ENCODE assay signal across 24 cellular contexts in genomic region chr6:33966536-33966935, GRCh38.
"Had no signal": no experiment of that assay in that cellular context is flagged by ENCODE, and none has a peak within 500 bp of the region (broad histone marks: within the 10 kb centered on the region; RNA-seq: fewer than 3 reads in every experiment).

No MANE protein-coding gene starts in this region.

- H3K36me3 ChIP-seq: adrenal gland, esophagus muscularis mucosa, left lung, neutrophil, right lobe of liver, suprapubic skin, tibial nerve had no signal

- H3K27me3 ChIP-seq: body of pancreas, right lobe of liver had no signal

- H3K4me1 ChIP-seq: adrenal gland, body of pancreas, esophagus muscularis mucosa, foreskin keratinocyte, left lung, right lobe of liver, tibial nerve had no signal

- H3K4me3 Mint-ChIP-seq: activated CD8-positive, alpha-beta T cell treated with anti-CD3 and anti-CD28 coated beads for 36 hours; activated naive CD8-positive, alpha-beta T cell treated with anti-CD3 and anti-CD28 coated beads for 36 hours; activated T-cell treated with anti-CD3 and anti-CD28 coated beads, Interleukin-2, amount 50 U/mL, for 4 hours; activated T-helper 17 cell treated with anti-CD3 and anti-CD28 coated beads, Interleukin-2, amount 50 U/mL, for 72 hours; dendritic cell treated with granulocyte-macrophage colony-stimulating factor and Interleukin-4, amounts not matched to agents 40 ng/mL and 50 ng/mL, for 4 days; nephron; WTC11 had no signal

- DNase-seq: activated CD4-positive, alpha-beta T cell treated with anti-CD3 and anti-CD28 coated beads, Interleukin-2, amount 50 U/mL, for 1 hour; activated CD8-positive, alpha-beta T cell treated with anti-CD3 and anti-CD28 coated beads for 36 hours; activated naive CD4-positive, alpha-beta T cell treated with Interleukin-2 at 50 U/mL for 16 hours; activated naive CD8-positive, alpha-beta T cell treated with anti-CD3 and anti-CD28 coated beads for 36 hours; activated T-cell treated with anti-CD3 and anti-CD28 coated beads, Interleukin-2, amount 50 U/mL, for 4 hours; adrenal gland; right lobe of liver; small intestine; stimulated activated CD4-positive, alpha-beta T cell treated with anti-CD3 and anti-CD28 coated beads, Interleukin-1b, Interleukin-23, amount 100 ng/mL, for 48 hours; stimulated activated naive CD4-positive, alpha-beta T cell; T-helper 2 cell had no signal

- H3K36me3 Mint-ChIP-seq: activated naive CD8-positive, alpha-beta T cell treated with anti-CD3 and anti-CD28 coated beads for 36 hours; WTC11 had no signal

- H3K27ac Mint-ChIP-seq: activated CD8-positive, alpha-beta T cell treated with anti-CD3 and anti-CD28 coated beads for 36 hours; activated naive CD8-positive, alpha-beta T cell treated with anti-CD3 and anti-CD28 coated beads for 36 hours; activated T-helper 17 cell treated with anti-CD3 and anti-CD28 coated beads, Interleukin-2, amount 50 U/mL, for 72 hours; dendritic cell treated with granulocyte-macrophage colony-stimulating factor and Interleukin-4, amounts not matched to agents 40 ng/mL and 50 ng/mL, for 4 days; progenitor cell of endocrine pancreas; WTC11 had no signal

- H3K27ac ChIP-seq: adrenal gland, body of pancreas, esophagus muscularis mucosa, foreskin keratinocyte, left lung, neutrophil, right lobe of liver, suprapubic skin, tibial nerve had no signal

- H3K9me3 Mint-ChIP-seq: activated CD8-positive, alpha-beta T cell treated with anti-CD3 and anti-CD28 coated beads for 36 hours; activated naive CD8-positive, alpha-beta T cell treated with anti-CD3 and anti-CD28 coated beads for 36 hours; activated T-cell treated with anti-CD3 and anti-CD28 coated beads, Interleukin-2, amount 50 U/mL, for 4 hours; activated T-helper 17 cell treated with anti-CD3 and anti-CD28 coated beads, Interleukin-2, amount 50 U/mL, for 72 hours; dendritic cell treated with granulocyte-macrophage colony-stimulating factor and Interleukin-4, amounts not matched to agents 40 ng/mL and 50 ng/mL, for 4 days had no signal

- H3K4me3 ChIP-seq: adrenal gland, body of pancreas, esophagus muscularis mucosa, left lung, lung, right lobe of liver, suprapubic skin, tibial nerve had no signal

- ATAC-seq: activated CD8-positive, alpha-beta T cell treated with anti-CD3 and anti-CD28 coated beads for 36 hours; activated T-cell treated with anti-CD3 and anti-CD28 coated beads, Interleukin-2, amount 50 U/mL, for 4 hours; activated T-helper 17 cell treated with anti-CD3 and anti-CD28 coated beads, Interleukin-2, amount 50 U/mL, for 72 hours; body of pancreas; foreskin keratinocyte; left lung; WTC11 had no signal

- H3K4me1 Mint-ChIP-seq: activated naive CD8-positive, alpha-beta T cell treated with anti-CD3 and anti-CD28 coated beads for 36 hours; activated T-helper 17 cell treated with anti-CD3 and anti-CD28 coated beads, Interleukin-2, amount 50 U/mL, for 72 hours; WTC11 had no signal

- H3K9me3 ChIP-seq: adrenal gland, body of pancreas, left lung, neutrophil, right lobe of liver, suprapubic skin had no signal
